In genomic region chr2:60531638-60532216, GRCh38 we compare ENCODE assay signal across 12 cellular contexts. TPM values are rescaled to one million over a fixed set of nuclear protein-coding genes. Genes with fewer than 3 reads are reported as not detected.
A peak's percentile ranks its signal among the peaks of the same experiment; 100 is the strongest.
DNase-seq lines count a peak whose midpoint lies in the region; ATAC-seq and TF ChIP-seq lines count a peak whose summit lies in the region.
"Had no signal": no experiment of that assay in that cellular context is flagged by ENCODE, and none has a peak within 500 bp of the region (broad histone marks: within the 10 kb centered on the region; RNA-seq: fewer than 3 reads in every experiment).

No MANE protein-coding gene starts in this region.

- H3K4me1 Mint-ChIP-seq in chondrocyte (ENCODE audit: low read depth), result peaks cover 61% of the 10 kb centered on the region

- CTCF ChIA-PET in IMR-90 (lab: Yijun Ruan, JAX), result no interaction called here

- no peak overlapping the region for H2BK5ac ChIP-seq in IMR-90 (ENCODE audit: low read depth, low read length, poor library complexity, severe bottlenecking)

- H3K4ac ChIP-seq in IMR-90 (ENCODE audit: low read depth, low read length), result no peak overlapping the region; the same call in 1 of the 2 replicates

- H3K36me3 Mint-ChIP-seq in chondrocyte (ENCODE audit: low read depth), result peaks cover 1% of the 10 kb centered on the region

- 88% methylated on average over 6 of the region's 13 CpGs; no CpG with 5 or more reads in 1 of the 2 experiments for WGBS in IMR-90 (ENCODE audit: extremely low coverage in 2 of 2, insufficient read length in 1 of 2), 2 experiments

- H3K4me1 ChIP-seq in BLaER1 treated with 17β-estradiol and CSF1 and Interleukin-3, amounts not matched to agents 10 nM and 100 nM, result peaks cover 76 to 100% (median 100%) of the 10 kb centered on the region in 10 experiments
- H3K4me1 ChIP-seq in IMR-90 (ENCODE audit: control insufficient read depth, insufficient read depth, low read length), result peaks cover 4% of the 10 kb centered on the region; the same call in 1 of the 2 replicates
- H3K4me1 ChIP-seq in muscle layer of colon (ENCODE audit: insufficient read depth, low read length), result peaks cover 71% of the 10 kb centered on the region

- in situ Hi-C loops in IMR-90 (cut with MboI; ENCODE audit: low sequenced_read_pairs), result no loop called here

- no peaks in the 10 kb centered on the region for H3K9me3 Mint-ChIP-seq in chondrocyte (ENCODE audit: low read depth)
- H3K9me3 Mint-ChIP-seq: activated T-cell treated with anti-CD3 and anti-CD28 coated beads, Interleukin-2, amount 50 U/mL, for 72 hours had no signal

- no peaks in the 10 kb centered on the region for H3K27me3 ChIP-seq in BLaER1 treated with 17β-estradiol and CSF1 and Interleukin-3, amounts not matched to agents 10 nM and 100 nM
- H3K27me3 ChIP-seq in IMR-90 (ENCODE audit: control insufficient read depth, insufficient read depth, low read length) (peaks cover 25% of the 10 kb centered on the region), muscle layer of colon (ENCODE audit: control insufficient read depth in 1 of 2, insufficient read depth in 2 of 2, low read length in 2 of 2) (no peaks in the 10 kb centered on the region), H7 (ENCODE audit: control insufficient read depth, insufficient read depth, low read length) (no peaks in the 10 kb centered on the region)

- no peak overlapping the region for H4K5ac ChIP-seq in IMR-90 (ENCODE audit: low read depth, low read length)

- H3K4me3 Mint-ChIP-seq in chondrocyte (ENCODE audit: unreplicated experiment), result peak overlapping the region; percentile 26
- H3K4me3 Mint-ChIP-seq: activated T-cell treated with anti-CD3 and anti-CD28 coated beads, Interleukin-2, amount 50 U/mL, for 72 hours had no signal

- H3K9me1 ChIP-seq in IMR-90 (ENCODE audit: insufficient read depth, low read length), result no peaks in the 10 kb centered on the region

- no peak overlapping the region for H2BK120ac ChIP-seq in IMR-90 (ENCODE audit: low read depth, low read length)

- H3K9ac ChIP-seq in BLaER1 treated with 17β-estradiol and CSF1 and Interleukin-3, amounts not matched to agents 10 nM and 100 nM, result peak overlapping the region in 1 of 11 experiments; percentile 10; a peak in 1 of 22 replicates
- H3K9ac ChIP-seq in IMR-90 (ENCODE audit: low read depth, low read length), result no peak overlapping the region
- H3K9ac ChIP-seq in muscle layer of colon (ENCODE audit: low read length), result no peak overlapping the region

- peaks cover 0 to 96% (median 40%) of the 10 kb centered on the region in 11 experiments; a peak in 16 of 22 replicates for H4K20me1 ChIP-seq in BLaER1 treated with 17β-estradiol and CSF1 and Interleukin-3, amounts not matched to agents 10 nM and 100 nM
- H4K20me1 ChIP-seq in IMR-90 (ENCODE audit: insufficient read depth, low read length), result no peaks in the 10 kb centered on the region

- H2AFZ ChIP-seq in IMR-90 (replicated peaks; ENCODE audit: low read length, poor library complexity), result no peak overlapping the region

- no TSS peak for BruUV-seq in IMR-90 (replicated peaks; lab: Mats Ljungman, UMichigan)

- H4K8ac ChIP-seq in IMR-90 (ENCODE audit: low read depth in 2 of 2, low read length in 2 of 2), result no peak overlapping the region

- H2BK20ac ChIP-seq in IMR-90 (ENCODE audit: low read depth, low read length), result no peak overlapping the region

- no peak overlapping the region for H3K56ac ChIP-seq in IMR-90 (ENCODE audit: extremely low read depth, insufficient read depth, low read length)

- H2AK5ac ChIP-seq in IMR-90 (ENCODE audit: low read depth, low read length), result 0 out of 2 replicates have a peak overlapping the region, but pooled peaks have one; percentile 6

- no peak overlapping the region for H3K4me3 ChIP-seq in BLaER1 treated with 17β-estradiol and CSF1 and Interleukin-3, amounts not matched to agents 10 nM and 100 nM
- no peak overlapping the region for H3K4me3 ChIP-seq in IMR-90 (ENCODE audit: insufficient read depth, low read depth, low read length)
- no peak overlapping the region for H3K4me3 ChIP-seq in muscle layer of colon (ENCODE audit: low read depth in 1 of 2, low read length in 2 of 2)
- no peak overlapping the region for H3K4me3 ChIP-seq in H7 (ENCODE audit: insufficient read depth, low read depth, low read length)
- H3K4me3 ChIP-seq: lung had no signal

- H2AK9ac ChIP-seq in IMR-90 (replicated peaks; ENCODE audit: low read depth, low read length, poor library complexity), result no peak overlapping the region

- H3K27me3 Mint-ChIP-seq in chondrocyte (ENCODE audit: low read depth), result no peaks in the 10 kb centered on the region

- no peaks in the 10 kb centered on the region for H3K9me3 ChIP-seq in BLaER1 treated with 17β-estradiol and CSF1 and Interleukin-3, amounts not matched to agents 10 nM and 100 nM (replicated peaks in 1 of 11)
- no peaks in the 10 kb centered on the region for H3K9me3 ChIP-seq in IMR-90 (ENCODE audit: control insufficient read depth, insufficient read depth, low read length)
- no peaks in the 10 kb centered on the region for H3K9me3 ChIP-seq in muscle layer of colon (ENCODE audit: low read length)

- intact Hi-C loops in IMR-90 (cut with micrococcal nuclease), result no loop called here

- dilution Hi-C loops in IMR-90 (cut with HindIII; ENCODE audit: low sequenced_read_pairs, unreplicated experiment), result no loop called here

- H2BK15ac ChIP-seq in IMR-90 (ENCODE audit: low read depth, low read length), result no peak overlapping the region

- ATAC-seq in IMR-90 (ENCODE audit: low read depth), result no peak
- ATAC-seq in HG02852 (IDR thresholded peaks at IDR 0.05; ENCODE audit: unreplicated experiment), result no peak
- ATAC-seq in HG03469 (IDR thresholded peaks at IDR 0.05; ENCODE audit: unreplicated experiment), result no peak
- ATAC-seq: activated T-cell treated with anti-CD3 and anti-CD28 coated beads, Interleukin-2, amount 50 U/mL, for 72 hours; Panc1 had no signal

- no peak overlapping the region for H3K18ac ChIP-seq in IMR-90 (ENCODE audit: low read depth, low read length)

- H3K27ac Mint-ChIP-seq in chondrocyte (ENCODE audit: unreplicated experiment), result no peak overlapping the region
- H3K27ac Mint-ChIP-seq: activated T-cell treated with anti-CD3 and anti-CD28 coated beads, Interleukin-2, amount 50 U/mL, for 72 hours had no signal

- H3K4me2 ChIP-seq in BLaER1 treated with 17β-estradiol and CSF1 and Interleukin-3, amounts not matched to agents 10 nM and 100 nM, result peak overlapping the region; percentile 6 to 84 (median 70); a peak in 21 of 22 replicates
- no peak overlapping the region for H3K4me2 ChIP-seq in IMR-90 (ENCODE audit: low read depth, low read length)

- H3K36me3 ChIP-seq in BLaER1 treated with 17β-estradiol and CSF1 and Interleukin-3, amounts not matched to agents 10 nM and 100 nM, result peaks cover 0 to 75% (median 47%) of the 10 kb centered on the region in 11 experiments; a peak in 14 of 22 replicates
- H3K36me3 ChIP-seq in IMR-90 (ENCODE audit: control insufficient read depth, insufficient read depth, low read length), result no peaks in the 10 kb centered on the region
- H3K36me3 ChIP-seq in muscle layer of colon (ENCODE audit: insufficient read depth, low read length), result no peaks in the 10 kb centered on the region
- 0 out of 2 replicates have a peak, but pooled peaks cover 1% of the 10 kb centered on the region for H3K36me3 ChIP-seq in H7 (replicated peaks; ENCODE audit: control insufficient read depth, insufficient read depth, low read length)

- TF ChIP-seq RAD21 in IMR-90 (IDR thresholded peaks at IDR 0.05; ENCODE audit: low read length), result no peak

- no peak overlapping the region for H3K23ac ChIP-seq in IMR-90 (ENCODE audit: low read depth, low read length)

- H3K27ac ChIP-seq in BLaER1 treated with 17β-estradiol and CSF1 and Interleukin-3, amounts not matched to agents 10 nM and 100 nM, result peak overlapping the region in 8 of 11 experiments; percentile 14 to 64 (median 38); a peak in 12 of 22 replicates
- H3K27ac ChIP-seq in IMR-90 (ENCODE audit: insufficient read depth, low read length), result no peak overlapping the region
- peak overlapping the region; percentile 10 for H3K27ac ChIP-seq in muscle layer of colon (ENCODE audit: low read depth, low read length)

- no peak for TF ChIP-seq POLR2A in IMR-90 (IDR thresholded peaks at IDR 0.05; ENCODE audit: low read depth, low read length)

- no peak for TF ChIP-seq CTCF in IMR-90 (conservative IDR thresholded peaks at IDR 0.05; ENCODE audit: low read depth, low read length)
- TF ChIP-seq CTCF in chondrocyte (IDR thresholded peaks at IDR 0.05), result no peak

- no peak overlapping the region for H3K14ac ChIP-seq in IMR-90 (replicated peaks; ENCODE audit: low read depth, low read length)

- no peaks in the 10 kb centered on the region for H3K79me1 ChIP-seq in IMR-90 (ENCODE audit: low read depth in 1 of 2, low read length in 2 of 2)

- H4K91ac ChIP-seq in IMR-90 (ENCODE audit: insufficient read depth, low read depth, low read length), result no peak overlapping the region

- DNase-seq in IMR-90 (no peak), chondrocyte (ENCODE audit: low spot score) (no peak), H7 (no peak), AG08395 (ENCODE audit: low spot score) (no peak)
- DNase-seq: activated T-cell treated with anti-CD3 and anti-CD28 coated beads, Interleukin-2, amount 50 U/mL, for 72 hours; stimulated activated CD8-positive, alpha-beta memory T cell treated with anti-CD3 and anti-CD28 coated beads, Interleukin-4, amount 100 ng/mL, for 48 hours had no signal

- POLR2A ChIA-PET in IMR-90 (lab: Charles Lee; ENCODE audit: unreplicated experiment), result no interaction called here

TF ChIP-seq in IMR-90, 13 proteins besides CTCF, POLR2A, EP300 and RAD21:
- TF ChIP-seq CHD1 (IDR thresholded peaks at IDR 0.05; ENCODE audit: low read depth, low read length) (no peak), RCOR1 (IDR thresholded peaks at IDR 0.05; ENCODE audit: insufficient replicate concordance, low read length) (no peak), USF2 (IDR thresholded peaks at IDR 0.05; ENCODE audit: low read depth, low read length) (no peak)
TF ChIP-seq in IMR-90: peak in this region for 0.

RNA-seq across cellular contexts. Expression of gene BCL11A, which starts 21.7 kb away (rescaled TPM):
- total RNA-seq in IMR-90 (2012; rRNA removed) (1.1 and 1.7 TPM in 2 replicates), chondrocyte (11.1 to 15.4 TPM (median 13.4 TPM) in 3 replicates)
- polyA plus RNA-seq in IMR-90 (2012; rRNA removed), result 1.0 and 1.2 TPM in 2 replicates
- polyA plus RNA-seq in IMR-90 (2012; cell fraction: cytosol; rRNA removed), result 0.51 and 0.54 TPM in 2 replicates
- polyA plus RNA-seq in IMR-90 (2012; cell fraction: nucleus; rRNA removed; ENCODE audit: low replicate concordance), result 0.81 and 2.6 TPM in 2 replicates
- 30.5 and 34.9 TPM in 2 replicates for total RNA-seq in H7 (2014; rRNA removed; shearing (Covaris generic))
